ENCODE assay signal across 22 cellular contexts in genomic region chr10:111102381-111102973, GRCh38. TPM values are rescaled to one million over a fixed set of nuclear protein-coding genes. Genes with fewer than 3 reads are reported as not detected.
A peak's percentile ranks its signal among the peaks of the same experiment; 100 is the strongest.
DNase-seq lines count a peak whose midpoint lies in the region; ATAC-seq and TF ChIP-seq lines count a peak whose summit lies in the region.
"Had no signal": no experiment of that assay in that cellular context is flagged by ENCODE, and none has a peak within 500 bp of the region (broad histone marks: within the 10 kb centered on the region; RNA-seq: fewer than 3 reads in every experiment).

No MANE protein-coding gene starts in this region.

- BruUV-seq in OCI-LY7 (replicated peaks; lab: Mats Ljungman, UMichigan): no TSS peak

- CTCF ChIA-PET in OCI-LY7 (lab: Charles Lee; ENCODE audit: unreplicated experiment): no interaction called here

- POLR2A ChIA-PET in OCI-LY7 (lab: Charles Lee): interaction anchor here (1.1 kb wide), 1 partner anchor 16 kb away, joined by 3 read pairs; no protein-coding TSS in a partner anchor

- H3K36me3 ChIP-seq in mucosa of stomach (ENCODE audit: control insufficient read depth, insufficient read depth, low read length) (no peaks in the 10 kb centered on the region), OCI-LY7 (ENCODE audit: insufficient read depth, low read length) (no peaks in the 10 kb centered on the region)

- in situ Hi-C loops in GM13977 (cut with MboI; ENCODE audit: low pct_unique_long_range_greater_than_20kb, low sequenced_read_pairs, unreplicated experiment): no loop called here

- no peaks in the 10 kb centered on the region for H3K79me2 ChIP-seq in OCI-LY7 (ENCODE audit: insufficient read depth, low read depth, low read length)

- no peak overlapping the region for H3K4me3 ChIP-seq in mucosa of stomach (ENCODE audit: low read length)
- no peak overlapping the region for H3K4me3 ChIP-seq in OCI-LY7 (ENCODE audit: low read depth, low read length, poor library complexity, severe bottlenecking)

- H3K27ac ChIP-seq in OCI-LY7 (ENCODE audit: low read depth, low read length, poor library complexity, severe bottlenecking): no peak overlapping the region

- no peaks in the 10 kb centered on the region for H3K9me2 ChIP-seq in OCI-LY7 (ENCODE audit: insufficient read depth, low read length)

- no peaks in the 10 kb centered on the region for H3K27me3 ChIP-seq in mucosa of stomach (ENCODE audit: control insufficient read depth, insufficient read depth, low read length)

- H3K9ac ChIP-seq in mucosa of stomach (ENCODE audit: low read length): peak overlapping the region; percentile 23

- H3K4me1 ChIP-seq in mucosa of stomach (ENCODE audit: control insufficient read depth, insufficient read depth, low read length) (peaks cover 71% of the 10 kb centered on the region), OCI-LY7 (ENCODE audit: insufficient read depth, low read length, poor library complexity, severe bottlenecking) (no peaks in the 10 kb centered on the region)
- H3K4me1 ChIP-seq: Caco-2 had no signal

- intact Hi-C loops in OCI-LY7 (cut with micrococcal nuclease; ENCODE audit: unreplicated experiment): no loop called here

- TF ChIP-seq CTCF in GM13977 (IDR thresholded peaks at IDR 0.05; ENCODE audit: extremely low read depth, insufficient read depth, missing control alignments): no peak
- no peak for TF ChIP-seq CTCF in OCI-LY7 (conservative IDR thresholded peaks at IDR 0.05; ENCODE audit: low read length)

- ATAC-seq in activated CD4-positive, CD25-positive, alpha-beta regulatory T cell treated with anti-CD3 and anti-CD28 coated beads, Interleukin-2, amount 50 U/mL, for 24 hours: no peak

- no peaks in the 10 kb centered on the region for H3K9me3 ChIP-seq in mucosa of stomach (ENCODE audit: control insufficient read depth, low read length)
- no peaks in the 10 kb centered on the region for H3K9me3 ChIP-seq in OCI-LY7 (ENCODE audit: low read length)
- H3K9me3 ChIP-seq: Caco-2 had no signal

- H2AFZ ChIP-seq in OCI-LY7 (ENCODE audit: low read length): no peak overlapping the region

- DNase-seq in activated effector memory CD4-positive, alpha-beta T cell treated with anti-CD3 and anti-CD28 coated beads, Interleukin-2, amount 50 U/mL, for 16 hours: peak; percentile 10
- no peak for DNase-seq in activated effector memory CD4-positive, alpha-beta T cell treated with Interleukin-2 at 50 U/mL for 16 hours
- peak; percentile 59 to 61 for DNase-seq in cerebellar nuclear complex (lab: John Stamatoyannopoulos, UW)
- no peak for DNase-seq in GM13977 (ENCODE audit: low spot score)
- no peak for DNase-seq in OCI-LY7 (ENCODE audit: low spot score)
- DNase-seq in SKM-1 treated with dmso at 0.1 percent for 144 hours (lab: John Stamatoyannopoulos, UW; ENCODE audit: unreplicated experiment): no peak
- DNase-seq: 8988T, Caco-2, DMS53, EL, KG1, MV-4-11, NCI-H1417, NCI-H187, NCI-H2107, NCI-H510A treated with DMSO at 0.1 percent for 48 hours, NCI-H82, SHP77 had no signal

- no peak overlapping the region for H3K4me2 ChIP-seq in OCI-LY7 (ENCODE audit: low read length)

- H4K20me1 ChIP-seq in OCI-LY7 (ENCODE audit: insufficient read depth, low read length): no peaks in the 10 kb centered on the region

RNA-seq across cellular contexts. Expression of gene ADRA2A, which starts 25.6 kb away (rescaled TPM):
- total RNA-seq in OCI-LY7 (2014; rRNA removed; shearing (Covaris generic)): 0.06 TPM in 1 of 2 replicates, not detected in the other
- not detected in 2 replicates for total RNA-seq in OCI-LY7 (2022)
- total RNA-seq: B cell, H4 had no signal

Comparison
In these comparisons a context has a peak if more than half of its experiments do, and no peak if none do; other contexts are left out.
1. DNase-seq: peak in activated effector memory CD4-positive, alpha-beta T cell treated with anti-CD3 and anti-CD28 coated beads, Interleukin-2, amount 50 U/mL, for 16 hours (single experiment) and cerebellar nuclear complex (2 of 2); none in activated effector memory CD4-positive, alpha-beta T cell treated with Interleukin-2 at 50 U/mL for 16 hours (single experiment), GM13977 (single experiment), OCI-LY7 (single experiment) and SKM-1 treated with dmso at 0.1 percent for 144 hours (single experiment).